In genomic region chr4:76708986-76709385, GRCh38 we compare ENCODE assay signal across 15 cellular contexts.
DNase-seq lines count a peak whose midpoint lies in the region; FAIRE-seq and TF ChIP-seq lines count a peak whose summit lies in the region.
"Had no signal": no experiment of that assay in that cellular context is flagged by ENCODE, and none has a peak within 500 bp of the region (broad histone marks: within the 10 kb centered on the region; RNA-seq: fewer than 3 reads in every experiment).

No MANE protein-coding gene starts in this region.

- H3K4me3 ChIP-seq in SJCRH30 (peak overlapping the region; percentile 8; the same call in 1 of the 2 replicates), fibroblast of lung (replicated peaks in 1 of 4; ENCODE audit: control extremely low read depth in 1 of 4, insufficient read depth in 1 of 4, low read depth in 3 of 4, low read length in 4 of 4) (no peak overlapping the region), rectal smooth muscle tissue (ENCODE audit: low read length) (no peak overlapping the region)

- no peak for TF ChIP-seq CTCF in D721Med (IDR thresholded peaks at IDR 0.05; ENCODE audit: insufficient read depth, missing control alignments)
- TF ChIP-seq CTCF in fibroblast of lung (conservative IDR thresholded peaks at IDR 0.05 in 1 of 2, IDR thresholded peaks at IDR 0.05 in 1 of 2; ENCODE audit: low read depth in 1 of 2, low read length in 2 of 2): no peak

- H3K4me2 ChIP-seq in fibroblast of lung (ENCODE audit: extremely low read depth, insufficient read depth, low read length): no peak overlapping the region

- peak overlapping the region; percentile 2 for H2AFZ ChIP-seq in fibroblast of lung (ENCODE audit: low read length)

- FAIRE-seq in D721Med (lab: Jason Lieb, UNC) (peak; percentile 94), GM12892 (lab: Jason Lieb, UNC) (no peak)
- FAIRE-seq: TTC549 had no signal

- no peaks in the 10 kb centered on the region for H3K27me3 ChIP-seq in SJCRH30
- H3K27me3 ChIP-seq in fibroblast of lung (ENCODE audit: control insufficient read depth, insufficient read depth, low read length): no peaks in the 10 kb centered on the region
- no peaks in the 10 kb centered on the region for H3K27me3 ChIP-seq in rectal smooth muscle tissue (ENCODE audit: control insufficient read depth, insufficient read depth, low read length)

- DNase-seq in D721Med (ENCODE audit: insufficient read length, low spot score) (no peak), SJCRH30 (peak; percentile 85 to 94), fibroblast of lung (ENCODE audit: low read depth in 2 of 2) (no peak), cortex of kidney (lab: John Stamatoyannopoulos, UW) (no peak), mucosa of gallbladder (ENCODE audit: low spot score) (no peak), GM12892 (ENCODE audit: insufficient read length) (no peak)
- DNase-seq in activated CD4-positive, alpha-beta T cell treated with anti-CD3 and anti-CD28 coated beads, Interleukin-2, amount 50 U/mL, for 4 hours: no peak
- DNase-seq: activated gamma-delta T cell; effector memory CD8-positive, alpha-beta T cell; GF-D8; MM.1S; SIG-M5; stimulated activated CD4-positive, alpha-beta T cell treated with anti-CD3 and anti-CD28 coated beads, Interleukin-2, amount 100 ng/mL, for 48 hours had no signal

- peaks cover 13% of the 10 kb centered on the region for H3K36me3 ChIP-seq in SJCRH30
- H3K36me3 ChIP-seq in fibroblast of lung (ENCODE audit: control insufficient read depth, insufficient read depth, low read length): peaks cover 3% of the 10 kb centered on the region
- peaks cover 2% of the 10 kb centered on the region for H3K36me3 ChIP-seq in rectal smooth muscle tissue (ENCODE audit: control insufficient read depth, insufficient read depth, low read length)

- H3K9me3 ChIP-seq in SJCRH30 (replicated peaks) (no peaks in the 10 kb centered on the region), fibroblast of lung (ENCODE audit: control insufficient read depth, insufficient read depth, low read depth, low read length) (no peaks in the 10 kb centered on the region)

- H4K20me1 ChIP-seq in fibroblast of lung (ENCODE audit: control insufficient read depth, extremely low read depth, insufficient read depth, low read length): no peaks in the 10 kb centered on the region

- H3K9ac ChIP-seq in fibroblast of lung (ENCODE audit: insufficient read depth, low read length) (no peak overlapping the region), rectal smooth muscle tissue (ENCODE audit: low read length) (no peak overlapping the region)

- H3K4me1 ChIP-seq in SJCRH30: peaks cover 38% of the 10 kb centered on the region
- H3K4me1 ChIP-seq in fibroblast of lung (ENCODE audit: control insufficient read depth, extremely low read depth, insufficient read depth, low read length): peaks cover 18% of the 10 kb centered on the region
- H3K4me1 ChIP-seq in rectal smooth muscle tissue (ENCODE audit: control insufficient read depth, insufficient read depth, low read length): peaks cover 15% of the 10 kb centered on the region

- H3K27ac ChIP-seq in SJCRH30: peak overlapping the region; percentile 68
- no peak overlapping the region for H3K27ac ChIP-seq in fibroblast of lung (ENCODE audit: insufficient read depth, low read length)
- H3K27ac ChIP-seq in rectal smooth muscle tissue (ENCODE audit: low read depth, low read length): peak overlapping the region; percentile 38

- peaks cover 2% of the 10 kb centered on the region for H3K79me2 ChIP-seq in fibroblast of lung (ENCODE audit: control insufficient read depth, insufficient read depth, low read length)

- TF ChIP-seq POLR2A in GM12892 (IDR thresholded peaks at IDR 0.05; ENCODE audit: low read depth, low read length): no peak

Comparison
In these comparisons a context has a peak if more than half of its experiments do, and no peak if none do; other contexts are left out.
1. DNase-seq: peak in SJCRH30 (2 of 2); none in D721Med (single experiment), fibroblast of lung (0 of 2), activated CD4-positive, alpha-beta T cell treated with anti-CD3 and anti-CD28 coated beads, Interleukin-2, amount 50 U/mL, for 4 hours (0 of 2), cortex of kidney (single experiment), mucosa of gallbladder (single experiment) and GM12892 (single experiment).